22 cellular contexts compared by ENCODE assay signal in genomic region chr1:207059881-207060280, GRCh38. TPM values are rescaled to one million over a fixed set of nuclear protein-coding genes. Genes with fewer than 3 reads are reported as not detected.
"Had no signal": no experiment of that assay in that cellular context is flagged by ENCODE, and none has a peak within 500 bp of the region (broad histone marks: within the 10 kb centered on the region; RNA-seq: fewer than 3 reads in every experiment).

No MANE protein-coding gene starts in this region.

- ATAC-seq: activated CD8-positive, alpha-beta T cell treated with anti-CD3 and anti-CD28 coated beads for 36 hours; effector memory CD8-positive, alpha-beta T cell; foreskin keratinocyte; left lung; natural killer cell had no signal

- FAIRE-seq: TTC549 had no signal

- H3K9me3 ChIP-seq: left lung, sigmoid colon, tibial artery, uterus had no signal

- DNase-seq: activated B cell treated with CpG ODN at 0.5 μM for 24 hours; activated CD4-positive, alpha-beta T cell treated with anti-CD3 and anti-CD28 coated beads for 48 hours; activated CD8-positive, alpha-beta memory T cell treated with anti-CD3 and anti-CD28 coated beads, Interleukin-2, amount 50 U/mL, for 48 hours; activated CD8-positive, alpha-beta T cell treated with anti-CD3 and anti-CD28 coated beads for 36 hours; activated gamma-delta T cell treated with Interleukin-2 at 50 U/mL for 16 hours; amniotic stem cell; effector memory CD8-positive, alpha-beta T cell; foreskin keratinocyte; head of caudate nucleus; left lung; mesenchymal stem cell; natural killer cell; sigmoid colon; stimulated activated CD4-positive, alpha-beta T cell treated with anti-CD3 and anti-CD28 coated beads, Interleukin-12 subunit alpha, Interleukin-12 subunit beta, amount 100 ng/mL, for 4 hours; stimulated activated CD4-positive, alpha-beta T cell treated with anti-CD3 and anti-CD28 coated beads, Interleukin-2, amount 100 ng/mL, for 24 hours; tibial artery; uterus had no signal

- H3K4me3 Mint-ChIP-seq: activated B cell treated with CpG ODN at 0.5 μM for 24 hours; activated CD8-positive, alpha-beta T cell treated with anti-CD3 and anti-CD28 coated beads for 36 hours; activated naive CD8-positive, alpha-beta T cell; central memory CD8-positive, alpha-beta T cell; effector memory CD8-positive, alpha-beta T cell; natural killer cell had no signal

- H3K4me1 ChIP-seq: foreskin keratinocyte, sigmoid colon, tibial artery, uterus had no signal

- H3K27ac ChIP-seq: foreskin keratinocyte, sigmoid colon, tibial artery, uterus had no signal

- H3K4me1 Mint-ChIP-seq: central memory CD8-positive, alpha-beta T cell had no signal

- H3K27me3 Mint-ChIP-seq: activated B cell treated with CpG ODN at 0.5 μM for 24 hours; activated CD8-positive, alpha-beta T cell treated with anti-CD3 and anti-CD28 coated beads for 36 hours; activated naive CD8-positive, alpha-beta T cell had no signal

- H3K9me3 Mint-ChIP-seq: activated B cell treated with CpG ODN at 0.5 μM for 24 hours; activated CD8-positive, alpha-beta T cell treated with anti-CD3 and anti-CD28 coated beads for 36 hours; central memory CD8-positive, alpha-beta T cell; effector memory CD8-positive, alpha-beta T cell; natural killer cell had no signal

- H3K4me3 ChIP-seq: left lung, sigmoid colon, tibial artery, uterus had no signal

- H3K27ac Mint-ChIP-seq: activated B cell treated with CpG ODN at 0.5 μM for 24 hours; activated CD8-positive, alpha-beta T cell treated with anti-CD3 and anti-CD28 coated beads for 36 hours; activated naive CD8-positive, alpha-beta T cell; effector memory CD8-positive, alpha-beta T cell; natural killer cell had no signal

- H3K27me3 ChIP-seq: foreskin keratinocyte, left lung, sigmoid colon, tibial artery, uterus had no signal

- H3K36me3 ChIP-seq: uterus had no signal

- H3K36me3 Mint-ChIP-seq: natural killer cell had no signal

RNA-seq across cellular contexts. Expression of gene C1orf116, which starts 27.3 kb away (rescaled TPM):
- total RNA-seq: osteoblast; T-helper 2 cell treated with Interferon-gamma antibody and Interleukin-4, amounts not matched to agents 100 ng/mL and 5 ng/mL, for 36 hours had no signal

RNA-seq across cellular contexts. Expression of gene C4BPB, which starts 28.8 kb away (rescaled TPM):
- total RNA-seq: foreskin keratinocyte, natural killer cell, osteoblast, uterus had no signal
- polyA plus RNA-seq: foreskin keratinocyte had no signal

RNA-seq across cellular contexts. Expression of gene C4BPA, which starts 44.2 kb away (rescaled TPM):
- total RNA-seq: activated B cell treated with CpG ODN at 0.5 μM for 24 hours; activated CD8-positive, alpha-beta T cell treated with anti-CD3 and anti-CD28 coated beads for 36 hours; foreskin keratinocyte; natural killer cell; osteoblast; sigmoid colon; T-helper 2 cell treated with Interferon-gamma antibody and Interleukin-4, amounts not matched to agents 100 ng/mL and 5 ng/mL, for 36 hours had no signal
- polyA plus RNA-seq: foreskin keratinocyte had no signal
